ENCODE assay signal across 8 cellular contexts in the genomic region with DNA sequence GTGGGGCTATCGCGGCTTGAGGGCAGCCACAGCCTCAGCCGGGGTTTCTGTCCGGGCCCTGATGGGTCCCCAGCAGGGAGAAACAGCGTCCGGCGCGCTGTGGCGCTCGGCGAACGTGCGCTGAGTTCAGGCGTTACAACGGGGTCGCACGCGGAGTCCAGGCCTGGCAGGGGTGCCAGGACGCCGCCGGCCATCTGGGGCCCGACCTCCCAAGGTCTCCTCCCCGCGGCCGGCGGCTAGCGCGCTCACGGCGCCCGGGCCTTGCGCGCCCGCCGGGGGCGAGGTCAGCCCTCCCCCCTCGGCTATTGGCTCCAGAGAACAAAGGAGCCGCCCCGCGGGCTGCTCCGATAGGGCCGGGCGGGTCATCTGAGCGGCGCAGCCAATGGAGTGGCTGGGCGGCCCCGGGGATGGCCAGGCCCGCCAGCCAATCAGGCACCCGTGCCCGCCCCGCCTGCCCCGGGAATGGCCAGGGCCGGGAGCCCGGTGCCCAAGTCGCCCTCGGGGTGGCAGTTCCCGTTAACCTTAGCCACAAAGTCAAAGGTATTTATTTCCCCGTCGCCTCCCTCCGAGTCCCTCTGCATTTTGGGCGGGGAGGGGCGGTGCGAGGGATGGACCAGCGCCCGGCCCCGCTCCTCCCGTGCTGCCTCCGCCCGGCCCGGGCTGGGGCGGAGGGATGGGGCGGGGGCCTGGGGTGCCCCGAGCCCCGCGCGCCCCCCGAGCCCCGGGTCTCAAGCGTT. TPM values are rescaled to one million over a fixed set of nuclear protein-coding genes. Genes with fewer than 3 reads are reported as not detected.
DNase-seq lines count a peak whose midpoint lies in the region; ATAC-seq and TF ChIP-seq lines count a peak whose summit lies in the region.

ZNF775 (plus strand) TSS at position 478 of the 737 bp plus-strand sequence. CDS start 9,141 bp downstream, outside the sequence.

- H3K4me1 ChIP-seq in ovary (ENCODE audit: insufficient read depth) = peaks cover 2% of the 10 kb centered on the region
- H3K4me1 ChIP-seq in thymus (ENCODE audit: control insufficient read depth, insufficient read depth, low read length) = peaks cover 52% of the 10 kb centered on the region

- no peak for TF ChIP-seq CTCF in GM12865 (IDR thresholded peaks at IDR 0.05; ENCODE audit: insufficient read depth, low read depth, low read length, missing control alignments)
- no peak for TF ChIP-seq CTCF in ovary (IDR thresholded peaks at IDR 0.05)

- H3K27me3 ChIP-seq in ovary (no peaks in the 10 kb centered on the region), thymus (ENCODE audit: control insufficient read depth, insufficient read depth) (no peaks in the 10 kb centered on the region)

- 0 to 1% (median 1%) methylated on average over 48 to 79 of the region's 79 CpGs for WGBS in ovary, 3 donors
- under 1% methylated on average over 79 of the region's 79 CpGs for WGBS in thymus

- peak; percentile 72 for TF ChIP-seq POLR2A in ovary (IDR thresholded peaks at IDR 0.05)

- H3K4me3 ChIP-seq in GM12865 (ENCODE audit: low read depth, low read length) = peak within 1 kb of the TSS; percentile 86
- H3K4me3 ChIP-seq in ovary = peak within 1 kb of the TSS; percentile 60
- H3K4me3 ChIP-seq in thymus (ENCODE audit: low read length) = peak within 1 kb of the TSS; percentile 88

- peak within 1 kb of the TSS; percentile 78 for H3K27ac Mint-ChIP-seq in activated naive CD8-positive, alpha-beta T cell treated with anti-CD3 and anti-CD28 coated beads, Interleukin-2, amount 10 ng/mL, durations not matched to agents 7 days and 5 days

- DNase-seq in GM12865 (ENCODE audit: low read depth) (peak; percentile 96), NCI-H128 (lab: John Stamatoyannopoulos, UW; ENCODE audit: unreplicated experiment) (peak; percentile 93), SKM-1 treated with dmso at 0.1 percent for 144 hours (lab: John Stamatoyannopoulos, UW; ENCODE audit: unreplicated experiment) (peak; percentile 75), Right ventricle myocardium inferior (ENCODE audit: missing footprints) (peak; percentile 99), ovary (peak; percentile 95 to 97 (median 96))
- peak; percentile 94 for DNase-seq in activated naive CD8-positive, alpha-beta T cell treated with anti-CD3 and anti-CD28 coated beads, Interleukin-2, amount 10 ng/mL, durations not matched to agents 7 days and 5 days

- no peak for TF ChIP-seq EP300 in ovary (IDR thresholded peaks at IDR 0.05)

- H3K4me3 Mint-ChIP-seq in activated naive CD8-positive, alpha-beta T cell treated with anti-CD3 and anti-CD28 coated beads, Interleukin-2, amount 10 ng/mL, durations not matched to agents 7 days and 5 days = peak within 1 kb of the TSS; percentile 99

- intact Hi-C loops in Right ventricle myocardium inferior (cut with DNase I) (loop anchor here (1.0 to 2.0 kb wide), 2 partner anchors 10 to 26 kb away; a partner anchor contains a TSS), ovary (cut with DNase I) (no loop called here)

- H3K27ac ChIP-seq in ovary (peak within 1 kb of the TSS; percentile 75 to 78), thymus (ENCODE audit: low read depth) (peak within 1 kb of the TSS; percentile 92)

- peak; percentile 69 for ATAC-seq in HG02678 (IDR thresholded peaks at IDR 0.05; ENCODE audit: unreplicated experiment)
- peak; percentile 99 for ATAC-seq in activated naive CD8-positive, alpha-beta T cell treated with anti-CD3 and anti-CD28 coated beads, Interleukin-2, amount 10 ng/mL, durations not matched to agents 7 days and 5 days (ENCODE audit: low read depth)
- ATAC-seq in Right ventricle myocardium inferior = peak; percentile 98

- POLR2A ChIA-PET in activated naive CD8-positive, alpha-beta T cell treated with anti-CD3 and anti-CD28 coated beads, Interleukin-2, amount 10 ng/mL, durations not matched to agents 7 days and 5 days (lab: Charles Lee) = interaction anchor here (1.0 to 2.1 kb wide), 2 partner anchors 10 to 27 kb away, joined by 5 to 14 read pairs; partner anchors contain the start of gene REPIN1

- H3K9me3 ChIP-seq in ovary (no peaks in the 10 kb centered on the region), thymus (ENCODE audit: control insufficient read depth) (no peaks in the 10 kb centered on the region)

- no peaks in the 10 kb centered on the region for H3K36me3 ChIP-seq in ovary
- no peaks in the 10 kb centered on the region for H3K36me3 ChIP-seq in thymus (ENCODE audit: control insufficient read depth, insufficient read depth)

- peaks cover 5% of the 10 kb centered on the region for H3K36me3 Mint-ChIP-seq in activated naive CD8-positive, alpha-beta T cell treated with anti-CD3 and anti-CD28 coated beads, Interleukin-2, amount 10 ng/mL, durations not matched to agents 7 days and 5 days

- H3K9me3 Mint-ChIP-seq in activated naive CD8-positive, alpha-beta T cell treated with anti-CD3 and anti-CD28 coated beads, Interleukin-2, amount 10 ng/mL, durations not matched to agents 7 days and 5 days = no peaks in the 10 kb centered on the region

- no peaks in the 10 kb centered on the region for H3K27me3 Mint-ChIP-seq in activated naive CD8-positive, alpha-beta T cell treated with anti-CD3 and anti-CD28 coated beads, Interleukin-2, amount 10 ng/mL, durations not matched to agents 7 days and 5 days

- peaks cover 39% of the 10 kb centered on the region for H3K4me1 Mint-ChIP-seq in activated naive CD8-positive, alpha-beta T cell treated with anti-CD3 and anti-CD28 coated beads, Interleukin-2, amount 10 ng/mL, durations not matched to agents 7 days and 5 days

RNA-seq across cellular contexts. Expression of gene ZNF775, which starts in this region (rescaled TPM):
- 1 to 10 TPM; 5.4 to 6.4 TPM for total RNA-seq in activated naive CD8-positive, alpha-beta T cell treated with anti-CD3 and anti-CD28 coated beads, Interleukin-2, amount 10 ng/mL, durations not matched to agents 7 days and 5 days
- 3.3 TPM for total RNA-seq in Right ventricle myocardium inferior
- total RNA-seq in ovary = 10 to 100 TPM in 5 of 7 donors, 1 to 10 TPM in 2; 5.5 to 13.9 (median 10.9) TPM
- 10 to 100 TPM in 1 of 2 donors, under 1 TPM in 1; 0.28 to 11.2 TPM for polyA plus RNA-seq in ovary
- 6.6 TPM for polyA plus RNA-seq in thymus

Comparison
In these comparisons a context has a peak if more than half of its experiments do, and no peak if none do; other contexts are left out.
1. Peak in every context shown above with its lines: DNase-seq, ATAC-seq, H3K4me3 ChIP-seq and H3K27ac ChIP-seq.